ENCODE assay signal across 8 cellular contexts in genomic region chr19:18919895-18920204, GRCh38. TPM values are rescaled to one million over a fixed set of nuclear protein-coding genes. Genes with fewer than 3 reads are reported as not detected.
DNase-seq lines count a peak whose midpoint lies in the region; ATAC-seq, FAIRE-seq and TF ChIP-seq lines count a peak whose summit lies in the region.

No MANE protein-coding gene starts in this region.

- H3K27me3 Mint-ChIP-seq in T-helper 2 cell treated with Interferon-gamma antibody and Interleukin-4, amounts not matched to agents 5 μg/mL and 100 μg/mL, for 36 hours (ENCODE audit: low read depth): no peaks in the 10 kb centered on the region
- no peaks in the 10 kb centered on the region for H3K27me3 Mint-ChIP-seq in activated naive CD8-positive, alpha-beta T cell

- intact Hi-C loops in kidney (cut with DNase I): no loop called here

- ATAC-seq in HG03432 (IDR thresholded peaks at IDR 0.05; ENCODE audit: unreplicated experiment) (no peak), HG03439 (IDR thresholded peaks at IDR 0.05; ENCODE audit: unreplicated experiment) (no peak)

- TF ChIP-seq CTCF in kidney (IDR thresholded peaks at IDR 0.05; ENCODE audit: borderline replicate concordance, extremely low read depth, insufficient read depth): no peak

- H3K27ac Mint-ChIP-seq in T-helper 2 cell treated with Interferon-gamma antibody and Interleukin-4, amounts not matched to agents 5 μg/mL and 100 μg/mL, for 36 hours: peak overlapping the region; percentile 96
- H3K27ac Mint-ChIP-seq in activated naive CD8-positive, alpha-beta T cell: peak overlapping the region; percentile 97

- H3K9me3 ChIP-seq in kidney (ENCODE audit: control insufficient read depth in 1 of 2, low read length in 2 of 2): no peaks in the 10 kb centered on the region

- H3K4me1 Mint-ChIP-seq in T-helper 2 cell treated with Interferon-gamma antibody and Interleukin-4, amounts not matched to agents 5 μg/mL and 100 μg/mL, for 36 hours (ENCODE audit: low read depth): peaks cover 16% of the 10 kb centered on the region
- peaks cover 39% of the 10 kb centered on the region for H3K4me1 Mint-ChIP-seq in activated naive CD8-positive, alpha-beta T cell (ENCODE audit: low read depth)

- H3K9ac ChIP-seq in kidney (ENCODE audit: low read length in 2 of 2): peak overlapping the region; percentile 71 to 91

- H3K27ac ChIP-seq in kidney (ENCODE audit: low read depth in 2 of 2, low read length in 2 of 2) (peak overlapping the region; percentile 14 to 20), temporal lobe (ENCODE audit: low read depth, low read length) (peak overlapping the region; percentile 56)

- no peak for DNase-seq in T-helper 2 cell treated with Interferon-gamma antibody and Interleukin-4, amounts not matched to agents 5 μg/mL and 100 μg/mL, for 36 hours (ENCODE audit: low spot score)
- no peak for DNase-seq in T-helper 2 cell
- DNase-seq in kidney: no peak
- DNase-seq in putamen (ENCODE audit: low spot score): no peak

- H3K4me3 ChIP-seq in kidney (ENCODE audit: low read length in 2 of 2): peak overlapping the region; percentile 83 to 95

- H3K36me3 Mint-ChIP-seq in T-helper 2 cell treated with Interferon-gamma antibody and Interleukin-4, amounts not matched to agents 5 μg/mL and 100 μg/mL, for 36 hours (ENCODE audit: low read depth): peaks cover 38% of the 10 kb centered on the region
- H3K36me3 Mint-ChIP-seq in activated naive CD8-positive, alpha-beta T cell: no peaks in the 10 kb centered on the region

- H3K4me3 Mint-ChIP-seq in T-helper 2 cell treated with Interferon-gamma antibody and Interleukin-4, amounts not matched to agents 5 μg/mL and 100 μg/mL, for 36 hours: peak overlapping the region; percentile 96
- peak overlapping the region; percentile 99 for H3K4me3 Mint-ChIP-seq in activated naive CD8-positive, alpha-beta T cell

- FAIRE-seq in kidney (lab: Jason Lieb, UNC): no peak

- H3K9me3 Mint-ChIP-seq in T-helper 2 cell treated with Interferon-gamma antibody and Interleukin-4, amounts not matched to agents 5 μg/mL and 100 μg/mL, for 36 hours: no peaks in the 10 kb centered on the region
- H3K9me3 Mint-ChIP-seq in activated naive CD8-positive, alpha-beta T cell (ENCODE audit: low read depth): no peaks in the 10 kb centered on the region

- peaks cover 19% of the 10 kb centered on the region in 2 donors for H3K36me3 ChIP-seq in kidney (ENCODE audit: control insufficient read depth in 1 of 2, insufficient read depth in 2 of 2, low read length in 2 of 2)

- peaks cover 7 to 16% of the 10 kb centered on the region in 2 donors for H3K4me1 ChIP-seq in kidney (ENCODE audit: control insufficient read depth in 1 of 2, insufficient read depth in 1 of 2, low read depth in 1 of 2, low read length in 2 of 2)

RNA-seq across cellular contexts. Expression of gene DDX49, which starts 0.3 kb away (rescaled TPM):
- total RNA-seq in kidney: 39.5 TPM
- 40.6 TPM for polyA plus RNA-seq in kidney (ENCODE audit: insufficient read depth, low read depth, low replicate concordance)
- 43.8 TPM for total RNA-seq in temporal lobe

RNA-seq across cellular contexts. Expression of gene COPE, which starts 0.7 kb away (rescaled TPM):
- 166 TPM for total RNA-seq in kidney
- polyA plus RNA-seq in kidney (ENCODE audit: insufficient read depth, low read depth, low replicate concordance): 263 TPM
- 65.2 TPM for total RNA-seq in temporal lobe

RNA-seq across cellular contexts. Expression of gene HOMER3, which starts 21.2 kb away (rescaled TPM):
- total RNA-seq in kidney (34.3 TPM), temporal lobe (17.7 TPM)
- polyA plus RNA-seq in kidney (ENCODE audit: insufficient read depth, low read depth, low replicate concordance): 53.1 TPM

RNA-seq across cellular contexts. Expression of gene CERS1, which starts 23.9 kb away (rescaled TPM):
- total RNA-seq in kidney (0.50 TPM), temporal lobe (22.4 TPM)
- not detected for polyA plus RNA-seq in kidney (ENCODE audit: insufficient read depth, low read depth, low replicate concordance)
